ENCODE assay signal across 1 cellular context in the genomic region with DNA sequence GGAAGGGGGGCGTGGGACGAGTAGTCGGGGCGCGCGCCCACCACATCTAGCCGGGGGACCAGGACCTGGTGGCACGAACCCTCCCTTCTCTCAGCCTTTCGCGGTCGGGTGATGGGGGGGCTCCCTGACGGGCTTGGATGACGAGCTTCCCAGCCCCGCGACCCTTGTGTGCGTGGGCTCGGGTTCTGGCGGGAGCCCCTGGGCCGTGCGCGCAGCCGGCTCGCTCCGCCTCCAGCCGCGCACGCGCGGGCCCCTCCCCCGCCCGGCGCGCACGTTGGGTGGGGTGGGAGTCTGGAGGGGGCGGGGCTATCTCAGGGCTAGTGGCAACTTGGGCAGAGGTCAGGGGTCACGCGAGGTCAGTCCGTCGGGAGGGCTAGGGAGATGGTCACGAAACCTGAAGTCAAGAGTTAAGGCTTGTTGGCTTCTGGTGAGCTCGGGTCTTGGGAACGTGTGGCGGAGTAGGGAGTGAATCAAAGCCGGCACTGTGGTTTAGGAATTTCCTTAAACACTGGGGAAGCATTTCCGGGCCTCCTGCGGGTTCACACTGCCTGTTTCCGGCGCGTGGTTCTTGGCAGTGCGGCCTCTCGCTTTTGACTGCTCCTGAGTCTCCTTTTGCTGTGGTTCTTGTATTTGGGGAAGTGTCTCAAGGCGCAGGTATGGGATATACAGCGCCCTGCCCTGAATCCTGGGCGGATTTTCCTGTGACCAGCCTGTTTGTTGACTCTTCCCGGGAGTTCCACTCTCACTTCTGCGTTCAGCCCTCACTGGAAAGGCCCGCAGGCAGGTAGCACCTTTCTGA.
A peak's percentile ranks its signal among the peaks of the same experiment; 100 is the strongest.
TF ChIP-seq lines count a peak whose summit lies in the region.

TSS of gene SRCAP (plus strand) at position 356 of the 799 bp plus-strand sequence. CDS start 1,654 bp downstream, outside the sequence.

TF ChIP-seq in K562, 482 proteins besides CTCF, POLR2A, EP300 and RAD21 (continued from another document and continues in another):
- TF ChIP-seq CEBPZ (IDR thresholded peaks at IDR 0.05; ENCODE audit: borderline replicate concordance, low read depth, low read length) (no peak), ESRRB (CRISPR knock-in tag; IDR thresholded peaks at IDR 0.05; ENCODE audit: borderline replicate concordance) (no peak), STAT5A (IDR thresholded peaks at IDR 0.05; ENCODE audit: borderline replicate concordance, low read length) (peak; percentile 9; the same call in 1 of the 2 replicates), YY1 (IDR thresholded peaks at IDR 0.05; ENCODE audit: borderline replicate concordance in 1 of 3, control insufficient read depth in 1 of 3, extremely low read depth in 1 of 3, insufficient read depth in 3 of 3, insufficient read length in 1 of 3, insufficient replicate concordance in 2 of 3, low read depth in 1 of 3, low read length in 2 of 3) (no peak), FOXK1 (CRISPR knock-in tag; IDR thresholded peaks at IDR 0.05; ENCODE audit: borderline replicate concordance) (peak; percentile 37; the same call in 1 of the 2 replicates), ARHGAP35 (IDR thresholded peaks at IDR 0.05; ENCODE audit: partially characterized antibody) (no peak), ZNF263 (CRISPR knock-in tag; IDR thresholded peaks at IDR 0.05; ENCODE audit: borderline replicate concordance) (no peak), SRSF1 (IDR thresholded peaks at IDR 0.05; ENCODE audit: low read depth, low read length) (no peak), PYGO2 (tag; IDR thresholded peaks at IDR 0.05) (no peak), HNRNPUL1 (IDR thresholded peaks at IDR 0.05; ENCODE audit: low read length) (no peak), ZNF696 (CRISPR knock-in tag; conservative IDR thresholded peaks at IDR 0.05) (no peak), NR2F6 (CRISPR knock-in tag; IDR thresholded peaks at IDR 0.05) (no peak), ZNF449 (CRISPR knock-in tag; IDR thresholded peaks at IDR 0.05) (no peak), CHAMP1 (IDR thresholded peaks at IDR 0.05) (no peak), ZNF830 (CRISPR knock-in tag; IDR thresholded peaks at IDR 0.05) (no peak), ASH1L (IDR thresholded peaks at IDR 0.05; ENCODE audit: borderline replicate concordance, low read depth, partially characterized antibody) (no peak), POLR3G (IDR thresholded peaks at IDR 0.05; ENCODE audit: extremely low read depth, insufficient read length, insufficient replicate concordance) (no peak), TGIF2 (CRISPR knock-in tag; IDR thresholded peaks at IDR 0.05) (0 out of 2 replicates have a peak, but pooled peaks have one; percentile 16), SNIP1 (IDR thresholded peaks at IDR 0.05; ENCODE audit: low read depth) (no peak), SRSF7 (optimal IDR thresholded peaks at IDR 0.05; ENCODE audit: low read depth, low read length) (no peak), E2F5 (CRISPR knock-in tag; IDR thresholded peaks at IDR 0.05) (peak; percentile 62; the same call in 1 of the 2 replicates), ZNF785 (CRISPR knock-in tag; IDR thresholded peaks at IDR 0.05) (no peak), TAL1 (IDR thresholded peaks at IDR 0.05) (no peak), FOSL1 (tag; conservative IDR thresholded peaks at IDR 0.05) (no peak; the same call in none of the 2 replicates)
- TF ChIP-seq, protein P1, sequence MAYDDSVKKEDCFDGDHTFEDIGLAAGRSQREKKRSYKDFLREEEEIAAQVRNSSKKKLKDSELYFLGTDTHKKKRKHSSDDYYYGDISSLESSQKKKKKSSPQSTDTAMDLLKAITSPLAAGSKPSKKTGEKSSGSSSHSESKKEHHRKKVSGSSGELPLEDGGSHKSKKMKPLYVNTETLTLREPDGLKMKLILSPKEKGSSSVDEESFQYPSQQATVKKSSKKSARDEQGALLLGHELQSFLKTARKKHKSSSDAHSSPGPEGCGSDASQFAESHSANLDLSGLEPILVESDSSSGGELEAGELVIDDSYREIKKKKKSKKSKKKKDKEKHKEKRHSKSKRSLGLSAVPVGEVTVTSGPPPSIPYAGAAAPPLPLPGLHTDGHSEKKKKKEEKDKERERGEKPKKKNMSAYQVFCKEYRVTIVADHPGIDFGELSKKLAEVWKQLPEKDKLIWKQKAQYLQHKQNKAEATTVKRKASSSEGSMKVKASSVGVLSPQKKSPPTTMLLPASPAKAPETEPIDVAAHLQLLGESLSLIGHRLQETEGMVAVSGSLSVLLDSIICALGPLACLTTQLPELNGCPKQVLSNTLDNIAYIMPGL (CRISPR knock-in tag; IDR thresholded peaks at IDR 0.05): peak; percentile 70; the same call in 1 of the 2 replicates
- TF ChIP-seq, protein P2, sequence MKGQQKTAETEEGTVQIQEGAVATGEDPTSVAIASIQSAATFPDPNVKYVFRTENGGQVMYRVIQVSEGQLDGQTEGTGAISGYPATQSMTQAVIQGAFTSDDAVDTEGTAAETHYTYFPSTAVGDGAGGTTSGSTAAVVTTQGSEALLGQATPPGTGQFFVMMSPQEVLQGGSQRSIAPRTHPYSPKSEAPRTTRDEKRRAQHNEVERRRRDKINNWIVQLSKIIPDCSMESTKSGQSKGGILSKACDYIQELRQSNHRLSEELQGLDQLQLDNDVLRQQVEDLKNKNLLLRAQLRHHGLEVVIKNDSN (CRISPR knock-in tag; IDR thresholded peaks at IDR 0.05): no peak
- TF ChIP-seq, protein P3, sequence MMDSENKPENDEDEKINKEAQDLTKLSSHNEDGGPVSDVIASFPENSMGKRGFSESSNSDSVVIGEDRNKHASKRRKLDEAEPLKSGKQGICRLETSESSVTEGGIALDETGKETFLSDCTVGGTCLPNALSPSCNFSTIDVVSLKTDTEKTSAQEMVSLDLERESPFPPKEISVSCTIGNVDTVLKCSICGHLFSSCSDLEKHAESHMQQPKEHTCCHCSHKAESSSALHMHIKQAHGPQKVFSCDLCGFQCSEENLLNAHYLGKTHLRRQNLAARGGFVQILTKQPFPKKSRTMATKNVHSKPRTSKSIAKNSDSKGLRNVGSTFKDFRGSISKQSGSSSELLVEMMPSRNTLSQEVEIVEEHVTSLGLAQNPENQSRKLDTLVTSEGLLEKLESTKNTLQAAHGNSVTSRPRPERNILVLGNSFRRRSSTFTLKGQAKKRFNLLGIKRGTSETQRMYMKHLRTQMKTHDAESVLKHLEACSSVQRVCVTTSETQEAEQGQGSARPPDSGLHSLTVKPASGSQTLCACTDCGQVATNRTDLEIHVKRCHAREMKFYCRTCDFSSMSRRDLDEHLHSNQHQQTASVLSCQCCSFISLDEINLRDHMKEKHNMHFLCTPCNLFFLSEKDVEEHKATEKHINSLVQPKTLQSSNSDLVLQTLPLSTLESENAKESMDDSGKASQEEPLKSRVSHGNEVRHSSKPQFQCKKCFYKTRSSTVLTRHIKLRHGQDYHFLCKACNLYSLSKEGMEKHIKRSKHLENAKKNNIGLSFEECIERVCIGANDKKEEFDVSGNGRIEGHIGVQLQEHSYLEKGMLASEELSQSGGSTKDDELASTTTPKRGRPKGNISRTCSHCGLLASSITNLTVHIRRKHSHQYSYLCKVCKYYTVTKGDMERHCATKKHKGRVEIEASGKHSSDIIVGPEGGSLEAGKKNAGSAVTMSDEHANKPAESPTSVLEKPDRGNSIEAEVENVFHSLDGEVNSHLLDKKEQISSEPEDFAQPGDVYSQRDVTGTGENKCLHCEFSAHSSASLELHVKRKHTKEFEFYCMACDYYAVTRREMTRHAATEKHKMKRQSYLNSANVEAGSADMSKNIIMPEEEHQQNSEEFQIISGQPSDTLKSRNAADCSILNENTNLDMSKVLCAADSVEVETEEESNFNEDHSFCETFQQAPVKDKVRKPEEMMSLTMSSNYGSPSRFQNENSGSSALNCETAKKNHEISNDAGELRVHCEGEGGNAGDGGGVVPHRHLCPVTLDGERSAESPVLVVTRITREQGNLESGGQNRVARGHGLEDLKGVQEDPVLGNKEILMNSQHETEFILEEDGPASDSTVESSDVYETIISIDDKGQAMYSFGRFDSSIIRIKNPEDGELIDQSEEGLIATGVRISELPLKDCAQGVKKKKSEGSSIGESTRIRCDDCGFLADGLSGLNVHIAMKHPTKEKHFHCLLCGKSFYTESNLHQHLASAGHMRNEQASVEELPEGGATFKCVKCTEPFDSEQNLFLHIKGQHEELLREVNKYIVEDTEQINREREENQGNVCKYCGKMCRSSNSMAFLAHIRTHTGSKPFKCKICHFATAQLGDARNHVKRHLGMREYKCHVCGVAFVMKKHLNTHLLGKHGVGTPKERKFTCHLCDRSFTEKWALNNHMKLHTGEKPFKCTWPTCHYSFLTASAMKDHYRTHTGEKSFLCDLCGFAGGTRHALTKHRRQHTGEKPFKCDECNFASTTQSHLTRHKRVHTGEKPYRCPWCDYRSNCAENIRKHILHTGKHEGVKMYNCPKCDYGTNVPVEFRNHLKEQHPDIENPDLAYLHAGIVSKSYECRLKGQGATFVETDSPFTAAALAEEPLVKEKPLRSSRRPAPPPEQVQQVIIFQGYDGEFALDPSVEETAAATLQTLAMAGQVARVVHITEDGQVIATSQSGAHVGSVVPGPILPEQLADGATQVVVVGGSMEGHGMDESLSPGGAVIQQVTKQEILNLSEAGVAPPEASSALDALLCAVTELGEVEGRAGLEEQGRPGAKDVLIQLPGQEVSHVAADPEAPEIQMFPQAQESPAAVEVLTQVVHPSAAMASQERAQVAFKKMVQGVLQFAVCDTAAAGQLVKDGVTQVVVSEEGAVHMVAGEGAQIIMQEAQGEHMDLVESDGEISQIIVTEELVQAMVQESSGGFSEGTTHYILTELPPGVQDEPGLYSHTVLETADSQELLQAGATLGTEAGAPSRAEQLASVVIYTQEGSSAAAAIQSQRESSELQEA (IDR thresholded peaks at IDR 0.05; ENCODE audit: low read depth): no peak
- TF ChIP-seq, protein P4, sequence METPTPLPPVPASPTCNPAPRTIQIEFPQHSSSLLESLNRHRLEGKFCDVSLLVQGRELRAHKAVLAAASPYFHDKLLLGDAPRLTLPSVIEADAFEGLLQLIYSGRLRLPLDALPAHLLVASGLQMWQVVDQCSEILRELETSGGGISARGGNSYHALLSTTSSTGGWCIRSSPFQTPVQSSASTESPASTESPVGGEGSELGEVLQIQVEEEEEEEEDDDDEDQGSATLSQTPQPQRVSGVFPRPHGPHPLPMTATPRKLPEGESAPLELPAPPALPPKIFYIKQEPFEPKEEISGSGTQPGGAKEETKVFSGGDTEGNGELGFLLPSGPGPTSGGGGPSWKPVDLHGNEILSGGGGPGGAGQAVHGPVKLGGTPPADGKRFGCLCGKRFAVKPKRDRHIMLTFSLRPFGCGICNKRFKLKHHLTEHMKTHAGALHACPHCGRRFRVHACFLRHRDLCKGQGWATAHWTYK (CRISPR knock-in tag; IDR thresholded peaks at IDR 0.05): peak; percentile 68; the same call in 1 of the 2 replicates
